In genomic region chr11:76578655-76579046, GRCh38 we compare ENCODE assay signal across 1 cellular context.
TF ChIP-seq lines count a peak whose summit lies in the region.

No MANE protein-coding gene starts in this region.

TF ChIP-seq in HCT116, 20 proteins besides CTCF, POLR2A, EP300 and RAD21 (continued from another document):
- TF ChIP-seq REST (IDR thresholded peaks at IDR 0.05; ENCODE audit: low read depth) (no peak), SIN3A (IDR thresholded peaks at IDR 0.05; ENCODE audit: low read depth) (no peak), ATF3 (IDR thresholded peaks at IDR 0.05) (no peak)
